12 cellular contexts compared by ENCODE assay signal in genomic region chr1:39116868-39117728, GRCh38.
DNase-seq lines count a peak whose midpoint lies in the region; TF ChIP-seq lines count a peak whose summit lies in the region.
"Had no signal": no experiment of that assay in that cellular context is flagged by ENCODE, and none has a peak within 500 bp of the region (broad histone marks: within the 10 kb centered on the region; RNA-seq: fewer than 3 reads in every experiment).

No MANE protein-coding gene starts in this region.

- H3K4me3 ChIP-seq in GM23248 (no peak overlapping the region), fibroblast of lung (replicated peaks in 1 of 4; ENCODE audit: control extremely low read depth in 1 of 4, insufficient read depth in 1 of 4, low read depth in 3 of 4, low read length in 4 of 4) (no peak overlapping the region), tibial artery (no peak overlapping the region)

- DNase-seq in GM23248 (peak; percentile 49), SK-N-DZ (ENCODE audit: low spot score) (peak; percentile 21), fibroblast of lung (ENCODE audit: low read depth in 2 of 2) (peak; percentile 15 to 77), progenitor cell of endocrine pancreas (ENCODE audit: low spot score, unreplicated experiment) (no peak), tibial artery (no peak), MV-4-11 (lab: John Stamatoyannopoulos, UW) (no peak), 8988T (no peak), cortex of kidney (lab: John Stamatoyannopoulos, UW) (no peak)
- DNase-seq: central memory CD4-positive, alpha-beta T cell; COR-L47; KG1; NCI-H526 treated with DMSO at 0.1 percent for 48 hours had no signal

- H4K20me1 ChIP-seq in GM23248 (ENCODE audit: insufficient read depth) (peaks cover 9% of the 10 kb centered on the region; the same call in 1 of the 2 replicates), fibroblast of lung (ENCODE audit: control insufficient read depth, extremely low read depth, insufficient read depth, low read length) (peaks cover 4% of the 10 kb centered on the region)

- no peak overlapping the region for H3K4me2 ChIP-seq in GM23248 (ENCODE audit: unreplicated experiment)
- H3K4me2 ChIP-seq in fibroblast of lung (ENCODE audit: extremely low read depth, insufficient read depth, low read length): no peak overlapping the region

- 75 to 77% methylated on average over 3 of the region's 3 CpGs for WGBS in GM23248 (ENCODE audit: low coverage in 1 of 2, low lambda C conversion rate in 2 of 2, missing lambda C conversion rate in 2 of 2), 2 experiments

- TF ChIP-seq CTCF in fibroblast of lung (conservative IDR thresholded peaks at IDR 0.05 in 1 of 2, IDR thresholded peaks at IDR 0.05 in 1 of 2; ENCODE audit: low read depth in 1 of 2, low read length in 2 of 2) (no peak), progenitor cell of endocrine pancreas (IDR thresholded peaks at IDR 0.05; ENCODE audit: unreplicated experiment) (no peak), tibial artery (IDR thresholded peaks at IDR 0.05) (no peak)

- H3K27ac Mint-ChIP-seq in progenitor cell of endocrine pancreas: peak overlapping the region; percentile 78

- H2AFZ ChIP-seq in GM23248 (no peak overlapping the region), fibroblast of lung (ENCODE audit: low read length) (no peak overlapping the region)

- H3K27me3 Mint-ChIP-seq in progenitor cell of endocrine pancreas: no peaks in the 10 kb centered on the region

- H3F3A ChIP-seq in GM23248 (ENCODE audit: insufficient read depth): peaks cover 24% of the 10 kb centered on the region; the same call in 1 of the 2 replicates

- H3K27me3 ChIP-seq in GM23248 (replicated peaks; ENCODE audit: insufficient read depth) (no peaks in the 10 kb centered on the region), fibroblast of lung (ENCODE audit: control insufficient read depth, insufficient read depth, low read length) (no peaks in the 10 kb centered on the region), tibial artery (no peaks in the 10 kb centered on the region)

- intact Hi-C loops in tibial artery (cut with DNase I; ENCODE audit: low total_unique reads): no loop called here

- no peaks in the 10 kb centered on the region for H3K9me3 Mint-ChIP-seq in progenitor cell of endocrine pancreas (ENCODE audit: low read depth)

- no peak overlapping the region for H3K4me3 Mint-ChIP-seq in progenitor cell of endocrine pancreas (ENCODE audit: low read depth)

- H3K36me3 ChIP-seq in GM23248 (ENCODE audit: low read depth) (no peaks in the 10 kb centered on the region), fibroblast of lung (ENCODE audit: control insufficient read depth, insufficient read depth, low read length) (no peaks in the 10 kb centered on the region), tibial artery (peaks cover 0 to 6% (median 0%) of the 10 kb centered on the region in 3 donors)

- in situ Hi-C loops in GM23248 (cut with MboI): no loop called here

- peaks cover 4% of the 10 kb centered on the region for H3K36me3 Mint-ChIP-seq in progenitor cell of endocrine pancreas (ENCODE audit: insufficient read depth)

- peaks cover 2% of the 10 kb centered on the region for H3K4me1 Mint-ChIP-seq in progenitor cell of endocrine pancreas (ENCODE audit: low read depth)

- H3K4me1 ChIP-seq in GM23248 (ENCODE audit: insufficient read depth): peaks cover 51% of the 10 kb centered on the region
- H3K4me1 ChIP-seq in fibroblast of lung (ENCODE audit: control insufficient read depth, extremely low read depth, insufficient read depth, low read length): peaks cover 12% of the 10 kb centered on the region
- H3K4me1 ChIP-seq in tibial artery: peaks cover 0 to 65% (median 45%) of the 10 kb centered on the region in 4 donors

- H3K9me2 ChIP-seq in GM23248 (ENCODE audit: insufficient read depth): no peaks in the 10 kb centered on the region; the same call in 1 of the 2 replicates

- H3K9ac ChIP-seq in GM23248 (no peak overlapping the region), fibroblast of lung (ENCODE audit: insufficient read depth, low read length) (no peak overlapping the region)

- H3K27ac ChIP-seq in GM23248 (no peak overlapping the region), fibroblast of lung (ENCODE audit: insufficient read depth, low read length) (no peak overlapping the region), tibial artery (no peak overlapping the region)

- no peaks in the 10 kb centered on the region for H3K9me3 ChIP-seq in GM23248 (ENCODE audit: low read depth)
- no peaks in the 10 kb centered on the region for H3K9me3 ChIP-seq in fibroblast of lung (ENCODE audit: control insufficient read depth, insufficient read depth, low read depth, low read length)
- no peaks in the 10 kb centered on the region for H3K9me3 ChIP-seq in tibial artery

- H3K79me2 ChIP-seq in GM23248 (ENCODE audit: insufficient read depth) (peaks cover 98% of the 10 kb centered on the region), fibroblast of lung (ENCODE audit: control insufficient read depth, insufficient read depth, low read length) (peaks cover 92% of the 10 kb centered on the region)

Comparison
In these comparisons a context has a peak if more than half of its experiments do, and no peak if none do; other contexts are left out.
1. DNase-seq: peak in GM23248 (single experiment), SK-N-DZ (single experiment) and fibroblast of lung (2 of 2); none in progenitor cell of endocrine pancreas (single experiment), tibial artery (0 of 2), MV-4-11 (single experiment), 8988T (single experiment) and cortex of kidney (single experiment).